Comparison of ENCODE assay signal across 8 cellular contexts in the genomic region with DNA sequence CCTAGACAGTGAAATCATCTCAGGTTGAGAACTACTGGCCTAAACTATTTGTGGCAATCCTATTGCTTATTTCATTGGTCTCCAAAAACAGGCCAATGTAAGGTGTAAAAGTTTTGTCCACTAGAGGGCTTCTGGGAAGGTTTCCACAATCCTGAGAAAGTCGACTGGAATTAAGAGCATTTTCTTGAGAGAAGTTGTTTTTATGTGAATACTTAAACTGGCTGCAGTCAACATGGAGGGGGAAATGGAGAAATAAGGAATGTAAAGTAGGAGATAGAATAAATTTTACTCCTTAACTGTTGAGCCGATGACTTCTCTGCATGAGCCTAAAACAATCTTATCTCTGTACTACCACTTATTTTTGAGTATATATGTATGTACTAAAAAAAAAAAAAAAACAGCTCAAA. TPM values are rescaled to one million over a fixed set of nuclear protein-coding genes. Genes with fewer than 3 reads are reported as not detected.
DNase-seq lines count a peak whose midpoint lies in the region; ATAC-seq and TF ChIP-seq lines count a peak whose summit lies in the region.

No MANE protein-coding gene starts in this region.

- in situ Hi-C loops in gastrocnemius medialis (cut with MboI; ENCODE audit: low sequenced_read_pairs in 4 of 4): loop anchor here (5.0 to 25.0 kb wide), 5 partner anchors 52 to 478 kb away; a partner anchor contains a TSS

- H3K36me3 ChIP-seq in heart left ventricle (no peaks in the 10 kb centered on the region), gastrocnemius medialis (no peaks in the 10 kb centered on the region)

- 29 to 38% (median 30%) methylated on average over 2 of the region's 2 CpGs for WGBS in heart left ventricle, 4 donors

- no peaks in the 10 kb centered on the region for H3K27me3 ChIP-seq in CD4-positive, alpha-beta T cell (ENCODE audit: control insufficient read depth, insufficient read depth, low read length)
- no peaks in the 10 kb centered on the region for H3K27me3 ChIP-seq in heart left ventricle
- H3K27me3 ChIP-seq in gastrocnemius medialis: no peaks in the 10 kb centered on the region

- no peaks in the 10 kb centered on the region for H3K27me3 Mint-ChIP-seq in CD4-positive, alpha-beta T cell
- no peaks in the 10 kb centered on the region for H3K27me3 Mint-ChIP-seq in activated T-cell treated with anti-CD3 and anti-CD28 coated beads, Interleukin-2, amount 50 U/mL, for 24 hours

- intact Hi-C loops in CD4-positive, alpha-beta T cell (cut with DNase I, micrococcal nuclease): loop anchor here (5.0 to 10.0 kb wide), 3 partner anchors 117 to 525 kb away; no protein-coding TSS in a partner anchor
- intact Hi-C loops in heart left ventricle (cut with DNase I) (loop anchor here in 9 of 10 donors (2.0 to 10.0 kb wide), 12 partner anchors 52 to 522 kb away; a partner anchor contains a TSS), gastrocnemius medialis (cut with DNase I; ENCODE audit: low total_unique reads) (loop anchor here (10.0 kb wide), 2 partner anchors 715 to 955 kb away; a partner anchor contains a TSS)

- ATAC-seq in CD4-positive, alpha-beta T cell (ENCODE audit: poor library complexity): peak; percentile 52
- ATAC-seq in GM18520 (IDR thresholded peaks at IDR 0.05; ENCODE audit: unreplicated experiment) (peak; percentile 16), heart left ventricle (peak in 3 of 4 donors; percentile 42 to 55 (median 45)), gastrocnemius medialis (peak in 1 of 2 donors; percentile 41)

- no peaks in the 10 kb centered on the region for H3K36me3 Mint-ChIP-seq in CD4-positive, alpha-beta T cell (ENCODE audit: low read depth)
- H3K36me3 Mint-ChIP-seq in activated T-cell treated with anti-CD3 and anti-CD28 coated beads, Interleukin-2, amount 50 U/mL, for 24 hours (ENCODE audit: low read depth): no peaks in the 10 kb centered on the region

- POLR2A ChIA-PET in CD4-positive, alpha-beta T cell (lab: Charles Lee): no interaction called here

- no peak overlapping the region for H3K4me3 Mint-ChIP-seq in CD4-positive, alpha-beta T cell
- no peak overlapping the region for H3K4me3 Mint-ChIP-seq in activated T-cell treated with anti-CD3 and anti-CD28 coated beads, Interleukin-2, amount 50 U/mL, for 24 hours

- TF ChIP-seq CTCF in CD4-positive, alpha-beta T cell (IDR thresholded peaks at IDR 0.05): peak; percentile 72
- peak; percentile 83 for TF ChIP-seq CTCF in VCaP (conservative IDR thresholded peaks at IDR 0.05)
- TF ChIP-seq CTCF in heart left ventricle (IDR thresholded peaks at IDR 0.05): peak; percentile 58 to 82 (median 70)
- peak; percentile 24 to 64 (median 42) for TF ChIP-seq CTCF in gastrocnemius medialis (IDR thresholded peaks at IDR 0.05 in 4 of 5, conservative IDR thresholded peaks at IDR 0.05 in 1 of 5)

- no peaks in the 10 kb centered on the region for H3K9me3 Mint-ChIP-seq in CD4-positive, alpha-beta T cell
- no peaks in the 10 kb centered on the region for H3K9me3 Mint-ChIP-seq in activated T-cell treated with anti-CD3 and anti-CD28 coated beads, Interleukin-2, amount 50 U/mL, for 24 hours

- CTCF ChIA-PET in CD4-positive, alpha-beta T cell (lab: Charles Lee): no interaction called here

- H3K4me1 ChIP-seq in heart left ventricle: no peaks in the 10 kb centered on the region
- H3K4me1 ChIP-seq in gastrocnemius medialis: no peaks in the 10 kb centered on the region

- H3K4me3 ChIP-seq in heart left ventricle (no peak overlapping the region), gastrocnemius medialis (no peak overlapping the region)

- no peaks in the 10 kb centered on the region for H3K9me3 ChIP-seq in CD4-positive, alpha-beta T cell (ENCODE audit: control insufficient read depth, low read length)
- no peaks in the 10 kb centered on the region for H3K9me3 ChIP-seq in heart left ventricle
- H3K9me3 ChIP-seq in gastrocnemius medialis: no peaks in the 10 kb centered on the region

- H3K4me1 Mint-ChIP-seq in CD4-positive, alpha-beta T cell (ENCODE audit: low read depth): peaks cover 7% of the 10 kb centered on the region
- H3K4me1 Mint-ChIP-seq in activated T-cell treated with anti-CD3 and anti-CD28 coated beads, Interleukin-2, amount 50 U/mL, for 24 hours (ENCODE audit: low read depth): peaks cover 17% of the 10 kb centered on the region

- H3K27ac Mint-ChIP-seq in CD4-positive, alpha-beta T cell: no peak overlapping the region
- no peak overlapping the region for H3K27ac Mint-ChIP-seq in activated T-cell treated with anti-CD3 and anti-CD28 coated beads, Interleukin-2, amount 50 U/mL, for 24 hours

- DNase-seq in CD4-positive, alpha-beta T cell: no peak
- peak; percentile 7 for DNase-seq in HuH-7.5 (ENCODE audit: low spot score)
- DNase-seq in heart left ventricle: no peak
- DNase-seq in gastrocnemius medialis: no peak
- no peak for DNase-seq in stimulated activated CD4-positive, alpha-beta T cell treated with anti-CD3 and anti-CD28 coated beads, Interleukin-15, amount 100 ng/mL, for 24 hours
- DNase-seq in activated T-cell treated with anti-CD3 and anti-CD28 coated beads, Interleukin-2, amount 50 U/mL, for 24 hours: no peak

- TF ChIP-seq POLR2A in heart left ventricle (IDR thresholded peaks at IDR 0.05): no peak
- no peak for TF ChIP-seq POLR2A in gastrocnemius medialis (IDR thresholded peaks at IDR 0.05)

- no peak overlapping the region for H3K27ac ChIP-seq in CD4-positive, alpha-beta T cell (ENCODE audit: low read depth, low read length)
- H3K27ac ChIP-seq in VCaP (no peak overlapping the region), heart left ventricle (no peak overlapping the region), gastrocnemius medialis (no peak overlapping the region)

RNA-seq across cellular contexts. Expression of a gene that starts 11.0 kb away (rescaled TPM):
- total RNA-seq in CD4-positive, alpha-beta T cell: 10 to 100 TPM; 47.2 to 49.2 TPM
- 10 to 100 TPM; 49.3 to 93.2 (median 62.2) TPM for total RNA-seq in heart left ventricle
- polyA plus RNA-seq in heart left ventricle: 10 to 100 TPM in 1 of 2 donors, 1 to 10 TPM in 1; 8.3 to 80.3 TPM
- 10 to 100 TPM; 35.7 to 67.5 (median 56.0) TPM for total RNA-seq in gastrocnemius medialis

RNA-seq across cellular contexts. Expression of a gene that starts 55.6 kb away (rescaled TPM):
- total RNA-seq in CD4-positive, alpha-beta T cell: 10 to 100 TPM; 25.1 to 26.6 TPM
- 10 to 100 TPM; 51.8 to 71.4 (median 63.6) TPM for total RNA-seq in heart left ventricle
- 10 to 100 TPM; 36.9 to 69.7 TPM for polyA plus RNA-seq in heart left ventricle
- total RNA-seq in gastrocnemius medialis: 10 to 100 TPM; 33.3 to 45.0 (median 37.9) TPM
